In genomic region chr12:115135800-115136211, GRCh38 we compare ENCODE assay signal across 12 cellular contexts.
DNase-seq lines count a peak whose midpoint lies in the region; ATAC-seq, FAIRE-seq and TF ChIP-seq lines count a peak whose summit lies in the region.
"Had no signal": no experiment of that assay in that cellular context is flagged by ENCODE, and none has a peak within 500 bp of the region (broad histone marks: within the 10 kb centered on the region; RNA-seq: fewer than 3 reads in every experiment).

No MANE protein-coding gene starts in this region.

- H2AFZ ChIP-seq in H1 (ENCODE audit: low read length), result peak overlapping the region; percentile 85; the same call in 1 of the 2 replicates

- no peaks in the 10 kb centered on the region for H3K4me1 ChIP-seq in H1 (replicated peaks in 1 of 4; ENCODE audit: control insufficient read depth in 3 of 4, insufficient read depth in 4 of 4, low read length in 3 of 4)
- H3K4me1 ChIP-seq in aorta (ENCODE audit: control insufficient read depth in 1 of 2, insufficient read depth in 2 of 2, low read length in 2 of 2), result no peaks in the 10 kb centered on the region

- no peak for TF ChIP-seq CTCF in H1 (IDR thresholded peaks at IDR 0.05; ENCODE audit: control extremely low read depth in 1 of 3, insufficient read depth in 1 of 3, low read depth in 1 of 3, low read length in 3 of 3)

- no peak overlapping the region for H4K91ac ChIP-seq in H1 (replicated peaks; ENCODE audit: insufficient read length, low read length)

- no peak overlapping the region for H2BK5ac ChIP-seq in H1 (ENCODE audit: low read depth, low read length)

- no peak overlapping the region for H2BK15ac ChIP-seq in H1 (ENCODE audit: low read length)

- H3K4ac ChIP-seq in H1 (replicated peaks; ENCODE audit: insufficient read length, low read depth, low read length), result no peak overlapping the region

- no peak for TF ChIP-seq RAD21 in H1 (IDR thresholded peaks at IDR 0.05 in 1 of 2, conservative IDR thresholded peaks at IDR 0.05 in 1 of 2; ENCODE audit: low read depth in 2 of 2, low read length in 2 of 2)

- no peaks in the 10 kb centered on the region for H3K79me2 ChIP-seq in H1 (ENCODE audit: control insufficient read depth in 1 of 2, insufficient read depth in 2 of 2, low read length in 2 of 2)

- H3K23ac ChIP-seq in H1 (ENCODE audit: insufficient read length), result no peak overlapping the region

- no peaks in the 10 kb centered on the region for H4K20me1 ChIP-seq in H1 (replicated peaks in 1 of 2; ENCODE audit: control insufficient read depth in 1 of 2, insufficient read depth in 2 of 2, low read length in 2 of 2)

- H2AK5ac ChIP-seq in H1 (ENCODE audit: low read depth, low read length), result no peak overlapping the region

- CTCF ChIA-PET in H1 (lab: Charles Lee; ENCODE audit: partially characterized antibody), result no interaction called here

- H3K14ac ChIP-seq in H1 (ENCODE audit: insufficient read length), result no peak overlapping the region

- H3K56ac ChIP-seq in H1 (replicated peaks; ENCODE audit: insufficient read length, low read depth, low read length), result no peak overlapping the region

- H4K8ac ChIP-seq in H1 (ENCODE audit: extremely low read depth, insufficient read depth, low read length), result no peak overlapping the region

- DNase-seq in NCI-H2029 (lab: John Stamatoyannopoulos, UW) (peak; percentile 98), H1 (ENCODE audit: low read depth in 1 of 2, low spot score in 2 of 2) (no peak), medulla oblongata (ENCODE audit: extremely low spot score) (peak; percentile 87), aorta (peak in 1 of 2 donors; percentile 66), amniotic stem cell (lab: John Stamatoyannopoulos, UW) (no peak)
- DNase-seq: activated naive CD8-positive, alpha-beta T cell treated with anti-CD3 and anti-CD28 coated beads for 36 hours; NCI-H2171 treated with DMSO at 0.1 percent for 48 hours; stimulated activated CD4-positive, alpha-beta T cell treated with anti-CD3 and anti-CD28 coated beads, Interleukin-4, amount 100 ng/mL, for 1 hour had no signal

- POLR2A ChIA-PET in H1 (lab: Charles Lee; ENCODE audit: partially characterized antibody), result no interaction called here

- H3K9ac ChIP-seq in H1 (replicated peaks in 1 of 4; ENCODE audit: extremely low read depth in 1 of 4, low read depth in 3 of 4, low read length in 3 of 4), result no peak overlapping the region

- no peak overlapping the region for H3K18ac ChIP-seq in H1 (ENCODE audit: extremely low read depth, low read length)

- no peak overlapping the region for H3K4me2 ChIP-seq in H1 (ENCODE audit: insufficient read depth in 1 of 2, low read depth in 2 of 2, low read length in 2 of 2)

- no peak overlapping the region for H3K4me3 ChIP-seq in H1 (ENCODE audit: extremely low read depth in 1 of 4, insufficient read depth in 2 of 4, low read depth in 3 of 4, low read length in 4 of 4)
- H3K4me3 ChIP-seq in aorta (ENCODE audit: low read length in 2 of 2), result no peak overlapping the region

- no peak for TF ChIP-seq EP300 in H1 (IDR thresholded peaks at IDR 0.05; ENCODE audit: borderline replicate concordance in 1 of 2, low read depth in 2 of 2, low read length in 2 of 2)

- no peak overlapping the region for H2BK12ac ChIP-seq in H1 (ENCODE audit: low read depth, low read length)

- H4K5ac ChIP-seq in H1 (ENCODE audit: insufficient read length, low read depth, low read length), result no peak overlapping the region

- H2BK20ac ChIP-seq in H1 (ENCODE audit: low read length), result no peak overlapping the region

- ATAC-seq in aorta (ENCODE audit: low FRiP score) (peak; percentile 80), HG03460 (IDR thresholded peaks at IDR 0.05; ENCODE audit: unreplicated experiment) (no peak), HG02981 (IDR thresholded peaks at IDR 0.05; ENCODE audit: unreplicated experiment) (no peak)

- no peak for FAIRE-seq in H1 (lab: Jason Lieb, UNC)
- FAIRE-seq: GM18507, islet of Langerhans had no signal

- no peak overlapping the region for H2BK120ac ChIP-seq in H1 (replicated peaks; ENCODE audit: low read depth, low read length)

- H3K79me1 ChIP-seq in H1 (ENCODE audit: low read depth, low read length), result no peaks in the 10 kb centered on the region

- WGBS in H1 (ENCODE audit: extremely low coverage in 1 of 2, insufficient coverage in 1 of 2, insufficient read length in 1 of 2, insufficient replicate concordance in 2 of 2, low coverage in 1 of 2, low lambda C conversion rate in 2 of 2, missing lambda C conversion rate in 1 of 2), 2 experiments, result 94% methylated on average over 8 of the region's 8 CpGs; no CpG with 5 or more reads in 1 of the 2 experiments
- WGBS in aorta, 2 donors, result 1 to 5% methylated on average over 8 of the region's 8 CpGs

- H3K27ac ChIP-seq in H1 (ENCODE audit: low read depth, low read length), result no peak overlapping the region
- H3K27ac ChIP-seq in aorta (ENCODE audit: low read depth in 1 of 2, low read length in 2 of 2), result no peak overlapping the region

- no peak for TF ChIP-seq POLR2A in H1 (IDR thresholded peaks at IDR 0.05; ENCODE audit: control extremely low read depth in 1 of 2, low read depth in 2 of 2, low read length in 2 of 2)

- no peaks in the 10 kb centered on the region for H3K9me3 ChIP-seq in H1 (ENCODE audit: insufficient read depth in 2 of 2, low read depth in 1 of 2, low read length in 1 of 2)
- peaks cover 3% of the 10 kb centered on the region for H3K9me3 ChIP-seq in aorta (ENCODE audit: control insufficient read depth, low read length)

- H3K23me2 ChIP-seq in H1 (ENCODE audit: low read depth, low read length), result no peaks in the 10 kb centered on the region

- H3K36me3 ChIP-seq in H1 (ENCODE audit: control insufficient read depth in 2 of 4, insufficient read depth in 4 of 4, low read length in 3 of 4) (no peaks in the 10 kb centered on the region), aorta (ENCODE audit: control insufficient read depth in 1 of 2, insufficient read depth in 2 of 2, low read length in 1 of 2) (no peaks in the 10 kb centered on the region)

- H3K27me3 ChIP-seq in H1 (replicated peaks in 1 of 4; ENCODE audit: control insufficient read depth in 3 of 4, extremely low read depth in 1 of 4, insufficient read depth in 3 of 4, low read length in 3 of 4) (no peaks in the 10 kb centered on the region), aorta (ENCODE audit: control insufficient read depth in 1 of 2, insufficient read depth in 2 of 2, low read length in 1 of 2) (peaks cover 0 to 1% of the 10 kb centered on the region in 2 donors)

- intact Hi-C loops in aorta (cut with DNase I), result no loop called here

TF ChIP-seq in H1, 55 proteins besides CTCF, POLR2A, EP300 and RAD21:
- TF ChIP-seq SAP30 (IDR thresholded peaks at IDR 0.05; ENCODE audit: insufficient read depth, insufficient replicate concordance, low read length) (no peak), CHD1 (IDR thresholded peaks at IDR 0.05; ENCODE audit: low read depth, low read length) (no peak), CHD2 (IDR thresholded peaks at IDR 0.05; ENCODE audit: low read length) (no peak), MAX (IDR thresholded peaks at IDR 0.05) (no peak)

Comparison
In these comparisons a context has a peak if more than half of its experiments do, and no peak if none do; other contexts are left out.
1. DNase-seq: peak in NCI-H2029 (single experiment) and medulla oblongata (single experiment); none in H1 (0 of 2) and amniotic stem cell (single experiment).